In genomic region chr22:26439559-26439958, GRCh38 we compare ENCODE assay signal across 17 cellular contexts. TPM values are rescaled to one million over a fixed set of nuclear protein-coding genes. Genes with fewer than 3 reads are reported as not detected.
DNase-seq lines count a peak whose midpoint lies in the region; ATAC-seq, FAIRE-seq and TF ChIP-seq lines count a peak whose summit lies in the region.
"Had no signal": no experiment of that assay in that cellular context is flagged by ENCODE, and none has a peak within 500 bp of the region (broad histone marks: within the 10 kb centered on the region; RNA-seq: fewer than 3 reads in every experiment).

No MANE protein-coding gene starts in this region.

- H3K4me1 Mint-ChIP-seq in activated T-helper 2 cell treated with anti-CD3 and anti-CD28 coated beads, Interferon-gamma antibody, Interleukin-2, Interleukin-4, amounts not matched to agents 10 μg/mL and 5 μg/mL and 100 μg/mL, durations not matched to agents 14 hours and 24 hours and 36 hours (ENCODE audit: low read depth), result peaks cover 28% of the 10 kb centered on the region

- H2AK5ac ChIP-seq in H1 (ENCODE audit: low read depth, low read length), result no peak overlapping the region

- intact Hi-C loops in HepG2 (cut with micrococcal nuclease; ENCODE audit: unreplicated experiment), result no loop called here
- intact Hi-C loops in right lobe of liver (cut with DNase I), result no loop called here
- intact Hi-C loops in activated T-helper 2 cell treated with anti-CD3 and anti-CD28 coated beads, Interferon-gamma antibody, Interleukin-2, Interleukin-4, amounts not matched to agents 10 μg/mL and 5 μg/mL and 100 μg/mL, durations not matched to agents 14 hours and 24 hours and 36 hours (cut with micrococcal nuclease), result no loop called here

- no peak overlapping the region for H3K23ac ChIP-seq in H1 (ENCODE audit: insufficient read length)

- H3K27ac Mint-ChIP-seq in activated T-helper 2 cell treated with anti-CD3 and anti-CD28 coated beads, Interferon-gamma antibody, Interleukin-2, Interleukin-4, amounts not matched to agents 10 μg/mL and 5 μg/mL and 100 μg/mL, durations not matched to agents 14 hours and 24 hours and 36 hours, result no peak overlapping the region

- FAIRE-seq in HepG2 (lab: Jason Lieb, UNC), result no peak
- no peak for FAIRE-seq in H1 (lab: Jason Lieb, UNC)
- peak; percentile 53 for FAIRE-seq in urothelium cell line (lab: Jason Lieb, UNC)

- no peaks in the 10 kb centered on the region for H4K20me1 ChIP-seq in HepG2 (ENCODE audit: insufficient read depth, low read length)
- H4K20me1 ChIP-seq in H1 (replicated peaks in 1 of 2; ENCODE audit: control insufficient read depth in 1 of 2, insufficient read depth in 2 of 2, low read length in 2 of 2), result peaks cover 3 to 11% of the 10 kb centered on the region in 2 experiments

- no peak overlapping the region for H3K14ac ChIP-seq in H1 (ENCODE audit: insufficient read length)

- CTCF ChIA-PET in HepG2 (lab: Yijun Ruan, JAX; ENCODE audit: low intra/inter-chr PET ratio, low total read pairs) (no interaction called here), H1 (lab: Charles Lee; ENCODE audit: partially characterized antibody) (interaction anchor here (0.6 to 3.9 kb wide), 4 partner anchors 8 to 413 kb away, joined by 3 to 23 read pairs (median 8); no protein-coding TSS in a partner anchor)

- H4K8ac ChIP-seq in H1 (ENCODE audit: extremely low read depth, insufficient read depth, low read length), result no peak overlapping the region

- H2BK15ac ChIP-seq in H1 (ENCODE audit: low read length), result no peak overlapping the region

- POLR2A ChIA-PET in HepG2 (lab: Yijun Ruan, JAX), result no interaction called here
- POLR2A ChIA-PET in H1 (lab: Charles Lee; ENCODE audit: partially characterized antibody), result interaction anchor here (1.8 to 5.1 kb wide), 3 partner anchors 9 to 45 kb away, joined by 5 to 14 read pairs (median 9); partner anchors contain the start of genes ASPHD2, HPS4 and SRRD

- DNase-seq in HepG2 (ENCODE audit: low spot score) (no peak), right lobe of liver (no peak), H1 (ENCODE audit: low read depth in 1 of 2, low spot score in 2 of 2) (no peak), urothelium cell line (ENCODE audit: low spot score) (no peak)
- DNase-seq in activated T-helper 2 cell treated with anti-CD3 and anti-CD28 coated beads, Interferon-gamma antibody, Interleukin-2, Interleukin-4, amounts not matched to agents 10 μg/mL and 5 μg/mL and 100 μg/mL, durations not matched to agents 14 hours and 24 hours and 36 hours (ENCODE audit: low spot score), result no peak
- DNase-seq: CD4-positive, alpha-beta memory T cell; DMS153; DMS79; GDM1; IMR-90; KBM-7 had no signal

- no peak overlapping the region for H3K4ac ChIP-seq in H1 (replicated peaks; ENCODE audit: insufficient read length, low read depth, low read length)

- H2BK120ac ChIP-seq in H1 (replicated peaks; ENCODE audit: low read depth, low read length), result no peak overlapping the region

- H3K9ac ChIP-seq in HepG2 (ENCODE audit: insufficient read depth, low read depth, low read length) (no peak overlapping the region), H1 (replicated peaks in 1 of 4; ENCODE audit: extremely low read depth in 1 of 4, low read depth in 3 of 4, low read length in 3 of 4) (no peak overlapping the region)
- H3K9ac ChIP-seq: BLaER1 had no signal

- in situ Hi-C loops in HepG2 (cut with HindIII; ENCODE audit: extremely low pct_ligation_motif_present, low pct_unique_long_range_greater_than_20kb), result no loop called here

- H2BK20ac ChIP-seq in H1 (ENCODE audit: low read length), result no peak overlapping the region

- H3K36me3 Mint-ChIP-seq in activated T-helper 2 cell treated with anti-CD3 and anti-CD28 coated beads, Interferon-gamma antibody, Interleukin-2, Interleukin-4, amounts not matched to agents 10 μg/mL and 5 μg/mL and 100 μg/mL, durations not matched to agents 14 hours and 24 hours and 36 hours (ENCODE audit: low read depth), result peaks cover 45% of the 10 kb centered on the region

- no peaks in the 10 kb centered on the region for H3K27me3 Mint-ChIP-seq in activated T-helper 2 cell treated with anti-CD3 and anti-CD28 coated beads, Interferon-gamma antibody, Interleukin-2, Interleukin-4, amounts not matched to agents 10 μg/mL and 5 μg/mL and 100 μg/mL, durations not matched to agents 14 hours and 24 hours and 36 hours (ENCODE audit: low read depth)
- H3K27me3 Mint-ChIP-seq: CD4-positive, alpha-beta memory T cell had no signal

- H3K79me1 ChIP-seq in H1 (ENCODE audit: low read depth, low read length), result peaks cover 9% of the 10 kb centered on the region

- H3K23me2 ChIP-seq in H1 (ENCODE audit: low read depth, low read length), result 0 out of 2 replicates have a peak, but pooled peaks cover 2% of the 10 kb centered on the region

- H3K79me2 ChIP-seq in HepG2 (ENCODE audit: insufficient read depth, low read length) (no peaks in the 10 kb centered on the region), H1 (ENCODE audit: control insufficient read depth in 1 of 2, insufficient read depth in 2 of 2, low read length in 2 of 2) (no peaks in the 10 kb centered on the region; a peak in 1 of 4 replicates)

- TF ChIP-seq CTCF in HepG2 (CRISPR knock-in tag; IDR thresholded peaks at IDR 0.05), result no peak
- no peak for TF ChIP-seq CTCF in right lobe of liver (IDR thresholded peaks at IDR 0.05)
- TF ChIP-seq CTCF in H1 (IDR thresholded peaks at IDR 0.05; ENCODE audit: control extremely low read depth in 1 of 3, insufficient read depth in 1 of 3, low read depth in 1 of 3, low read length in 3 of 3), result no peak

- no peak overlapping the region for H2BK12ac ChIP-seq in H1 (ENCODE audit: low read depth, low read length)

- H3K18ac ChIP-seq in H1 (ENCODE audit: extremely low read depth, low read length), result no peak overlapping the region

- no peak overlapping the region for H2AFZ ChIP-seq in HepG2 (ENCODE audit: low read length)
- H2AFZ ChIP-seq in H1 (ENCODE audit: low read length), result no peak overlapping the region

- no peak overlapping the region for H3K4me2 ChIP-seq in HepG2 (ENCODE audit: low read depth, low read length)
- H3K4me2 ChIP-seq in H1 (ENCODE audit: insufficient read depth in 1 of 2, low read depth in 2 of 2, low read length in 2 of 2), result no peak overlapping the region
- H3K4me2 ChIP-seq: BLaER1 had no signal

- no peaks in the 10 kb centered on the region for H3K9me3 ChIP-seq in HepG2 (ENCODE audit: low read length)
- H3K9me3 ChIP-seq in right lobe of liver, result no peaks in the 10 kb centered on the region
- no peaks in the 10 kb centered on the region for H3K9me3 ChIP-seq in H1 (ENCODE audit: insufficient read depth in 2 of 2, low read depth in 1 of 2, low read length in 1 of 2)
- H3K9me3 ChIP-seq: BLaER1, HAP-1 had no signal

- WGBS in HepG2 (ENCODE audit: low lambda C conversion rate), result 45% methylated on average over 3 of the region's 3 CpGs
- WGBS in right lobe of liver (ENCODE audit: insufficient coverage, low coverage, low lambda C conversion rate, missing lambda C conversion rate), result 49% methylated on average over 3 of the region's 3 CpGs
- WGBS in H1 (ENCODE audit: extremely low coverage in 1 of 2, insufficient coverage in 1 of 2, insufficient read length in 1 of 2, insufficient replicate concordance in 2 of 2, low coverage in 1 of 2, low lambda C conversion rate in 2 of 2, missing lambda C conversion rate in 1 of 2), 2 experiments, result 81% methylated on average over 3 of the region's 3 CpGs; no CpG with 5 or more reads in 1 of the 2 experiments

- H3K4me1 ChIP-seq in HepG2 (ENCODE audit: insufficient read depth, low read length), result no peaks in the 10 kb centered on the region
- no peaks in the 10 kb centered on the region for H3K4me1 ChIP-seq in right lobe of liver
- no peaks in the 10 kb centered on the region for H3K4me1 ChIP-seq in H1 (replicated peaks in 1 of 4; ENCODE audit: control insufficient read depth in 3 of 4, insufficient read depth in 4 of 4, low read length in 3 of 4)

- TF ChIP-seq RAD21 in HepG2 (CRISPR knock-in tag; IDR thresholded peaks at IDR 0.05), result no peak
- no peak for TF ChIP-seq RAD21 in H1 (IDR thresholded peaks at IDR 0.05 in 1 of 2, conservative IDR thresholded peaks at IDR 0.05 in 1 of 2; ENCODE audit: low read depth in 2 of 2, low read length in 2 of 2)

- ATAC-seq in HepG2, result no peak
- ATAC-seq in right lobe of liver, result no peak
- no peak for ATAC-seq in GM21360 (IDR thresholded peaks at IDR 0.05; ENCODE audit: unreplicated experiment)

- no peak overlapping the region for H3K56ac ChIP-seq in H1 (replicated peaks; ENCODE audit: insufficient read length, low read depth, low read length)

- no peak overlapping the region for H3K4me3 ChIP-seq in HepG2 (replicated peaks in 1 of 3; ENCODE audit: insufficient read depth in 1 of 3, low read depth in 2 of 3, low read length in 3 of 3)
- no peak overlapping the region for H3K4me3 ChIP-seq in right lobe of liver
- no peak overlapping the region for H3K4me3 ChIP-seq in H1 (ENCODE audit: extremely low read depth in 1 of 4, insufficient read depth in 2 of 4, low read depth in 3 of 4, low read length in 4 of 4)
- H3K4me3 ChIP-seq: BLaER1, HAP-1 had no signal

- no peak overlapping the region for H4K5ac ChIP-seq in H1 (ENCODE audit: insufficient read length, low read depth, low read length)

- H4K91ac ChIP-seq in H1 (replicated peaks; ENCODE audit: insufficient read length, low read length), result no peak overlapping the region

- H3K27ac ChIP-seq in HepG2 (ENCODE audit: extremely low read length, insufficient read depth, low read length) (no peak overlapping the region), right lobe of liver (no peak overlapping the region), H1 (ENCODE audit: low read depth, low read length) (no peak overlapping the region)
- H3K27ac ChIP-seq: 22Rv1, BLaER1, HL-60 had no signal

- no peak overlapping the region for H2BK5ac ChIP-seq in H1 (ENCODE audit: low read depth, low read length)

- H3K36me3 ChIP-seq in HepG2 (replicated peaks in 1 of 2; ENCODE audit: control insufficient read depth in 1 of 2, insufficient read depth in 2 of 2, low read length in 2 of 2), result no peaks in the 10 kb centered on the region
- H3K36me3 ChIP-seq in right lobe of liver, result no peaks in the 10 kb centered on the region
- peaks cover 0 to 3% (median 0%) of the 10 kb centered on the region in 4 experiments; a peak in 2 of 8 replicates for H3K36me3 ChIP-seq in H1 (ENCODE audit: control insufficient read depth in 2 of 4, insufficient read depth in 4 of 4, low read length in 3 of 4)
- H3K36me3 ChIP-seq: HAP-1 had no signal

- TF ChIP-seq EP300 in HepG2 (IDR thresholded peaks at IDR 0.05; ENCODE audit: low read depth in 2 of 2, low read length in 2 of 2), result no peak
- TF ChIP-seq EP300 in HepG2 (CRISPR knock-in tag; IDR thresholded peaks at IDR 0.05; ENCODE audit: borderline replicate concordance), result no peak
- no peak for TF ChIP-seq EP300 in H1 (IDR thresholded peaks at IDR 0.05; ENCODE audit: borderline replicate concordance in 1 of 2, low read depth in 2 of 2, low read length in 2 of 2)

- H3K27me3 ChIP-seq in HepG2 (ENCODE audit: control insufficient read depth in 1 of 2, insufficient read depth in 2 of 2, low read length in 2 of 2), result peaks cover 3 to 32% of the 10 kb centered on the region in 2 experiments; a peak in 3 of 5 replicates
- no peaks in the 10 kb centered on the region for H3K27me3 ChIP-seq in right lobe of liver
- H3K27me3 ChIP-seq in H1 (replicated peaks in 1 of 4; ENCODE audit: control insufficient read depth in 3 of 4, extremely low read depth in 1 of 4, insufficient read depth in 3 of 4, low read length in 3 of 4), result no peaks in the 10 kb centered on the region
- H3K27me3 ChIP-seq: BLaER1 had no signal

- TF ChIP-seq POLR2A in HepG2 (IDR thresholded peaks at IDR 0.05; ENCODE audit: insufficient read depth in 1 of 2, low read depth in 2 of 2, low read length in 2 of 2) (no peak), right lobe of liver (IDR thresholded peaks at IDR 0.05) (no peak), H1 (IDR thresholded peaks at IDR 0.05; ENCODE audit: control extremely low read depth in 1 of 2, low read depth in 2 of 2, low read length in 2 of 2) (no peak)

- H3K4me3 Mint-ChIP-seq in activated T-helper 2 cell treated with anti-CD3 and anti-CD28 coated beads, Interferon-gamma antibody, Interleukin-2, Interleukin-4, amounts not matched to agents 10 μg/mL and 5 μg/mL and 100 μg/mL, durations not matched to agents 14 hours and 24 hours and 36 hours (ENCODE audit: low read depth), result no peak overlapping the region
- H3K4me3 Mint-ChIP-seq: CD14-positive monocyte; CD4-positive, alpha-beta memory T cell had no signal

- no TSS peak for BruUV-seq in HepG2 (replicated peaks; lab: Mats Ljungman, UMichigan)

- H3K9me3 Mint-ChIP-seq in activated T-helper 2 cell treated with anti-CD3 and anti-CD28 coated beads, Interferon-gamma antibody, Interleukin-2, Interleukin-4, amounts not matched to agents 10 μg/mL and 5 μg/mL and 100 μg/mL, durations not matched to agents 14 hours and 24 hours and 36 hours, result no peaks in the 10 kb centered on the region
- H3K9me3 Mint-ChIP-seq: CD14-positive monocyte; CD4-positive, alpha-beta memory T cell had no signal

RNA-seq across cellular contexts. Expression of gene ASPHD2, which starts 10.5 kb away (rescaled TPM):
- total RNA-seq in HepG2 (2016; rRNA removed; fragmentation: Illumina TruSeq; extraction: Trizol) (0.04 TPM in 1 of 2 replicates, not detected in the other), right lobe of liver (under 1 TPM in 3 of 6 experiments, not detected in 3; 0.07 to 0.38 (median 0.12) TPM)
- not detected in 2 replicates for total RNA-seq in HepG2 (2016; cell fraction: cytosol; rRNA removed; fragmentation: Illumina TruSeq; extraction: Trizol; ENCODE audit: low read depth)
- total RNA-seq in HepG2 (2016; cell fraction: insoluble cytoplasmic fraction; rRNA removed; fragmentation: Illumina TruSeq; extraction: Trizol), result 0.06 TPM in 1 of 2 replicates, not detected in the other
- total RNA-seq in HepG2 (2016; cell fraction: membrane; rRNA removed; fragmentation: Illumina TruSeq; extraction: Trizol), result 0.06 TPM in 1 of 2 replicates, not detected in the other
- 0.09 TPM in 1 of 2 replicates, not detected in the other for total RNA-seq in HepG2 (2016; cell fraction: nucleus; rRNA removed; fragmentation: Illumina TruSeq; extraction: Trizol)
- polyA plus RNA-seq in HepG2 (2011; rRNA removed) (0.04 TPM in 2 replicates), H1 (2011; rRNA removed) (7.2 and 8.1 TPM in 2 replicates)
- 0.03 and 0.04 TPM in 2 replicates for polyA plus RNA-seq in HepG2 (2011; cell fraction: cytosol; rRNA removed)
- 0.05 TPM in 2 replicates for polyA plus RNA-seq in HepG2 (2011; cell fraction: nucleus; rRNA removed)
- 0.13 and 0.28 TPM in 2 replicates for polyA plus RNA-seq in HepG2 (2012)
- polyA plus RNA-seq in HepG2 (2016; cell fraction: cytosol; fragmentation: Illumina TruSeq; extraction: Trizol; ENCODE audit: low read depth), result 0.03 TPM in 1 of 2 replicates, not detected in the other
- polyA plus RNA-seq in HepG2 (2016; cell fraction: insoluble cytoplasmic fraction; fragmentation: Illumina TruSeq; extraction: Trizol; ENCODE audit: low read depth), result not detected in 2 replicates
- not detected in 2 replicates for polyA plus RNA-seq in HepG2 (2016; cell fraction: membrane; fragmentation: Illumina TruSeq; extraction: Trizol; ENCODE audit: low read depth)
- not detected in 2 replicates for polyA plus RNA-seq in HepG2 (2016; cell fraction: nucleus; fragmentation: Illumina TruSeq; extraction: Trizol; ENCODE audit: insufficient read depth, low read depth)
- 0.05 TPM in 1 of 2 replicates, not detected in the other for polyA minus RNA-seq in HepG2 (2011; rRNA and poly(A)+ RNA removed; ENCODE audit: low replicate concordance)
- polyA minus RNA-seq in HepG2 (2011; cell fraction: cytosol; rRNA and poly(A)+ RNA removed), result not detected in 2 replicates
- polyA minus RNA-seq in HepG2 (2011; cell fraction: nucleus; rRNA and poly(A)+ RNA removed), result not detected in 2 replicates
- 11.0 and 11.1 TPM in 2 replicates for total RNA-seq in H1 (2021; fragmentation: NEBNext Ultra II Directional; extraction: Animal tissue kit (Norgen Biotek cat#: 25700))
- polyA plus RNA-seq in H1 (2011; cell fraction: cytosol; rRNA removed), result 6.7 TPM
- polyA plus RNA-seq in H1 (2011; cell fraction: nucleus; rRNA removed), result 7.9 TPM
- 5.3 to 7.6 TPM (median 7.1 TPM) in 4 replicates for polyA plus RNA-seq in H1 (2012, experiment 1 of 2)
- 5.6 TPM for polyA plus RNA-seq in H1 (2012, experiment 2 of 2)
- 8.7 TPM for polyA plus RNA-seq in H1 (2013, experiment 1 of 2)
- polyA plus RNA-seq in H1 (2013, experiment 2 of 2), result 8.7 TPM
- 8.7 and 9.2 TPM in 2 replicates for polyA minus RNA-seq in H1 (2011; rRNA and poly(A)+ RNA removed)
- polyA minus RNA-seq in H1 (2011; cell fraction: cytosol; rRNA and poly(A)+ RNA removed), result 6.6 TPM
- polyA minus RNA-seq in H1 (2011; cell fraction: nucleus; rRNA and poly(A)+ RNA removed), result 7.5 TPM
- total RNA-seq in activated T-helper 2 cell treated with anti-CD3 and anti-CD28 coated beads, Interferon-gamma antibody, Interleukin-2, Interleukin-4, amounts not matched to agents 10 μg/mL and 5 μg/mL and 100 μg/mL, durations not matched to agents 14 hours and 24 hours and 36 hours, result 14.2 and 14.5 TPM in 2 replicates

RNA-seq across cellular contexts. Expression of gene HPS4, which starts 44.0 kb away (rescaled TPM):
- total RNA-seq in HepG2 (2016; rRNA removed; fragmentation: Illumina TruSeq; extraction: Trizol), result 29.7 and 34.0 TPM in 2 replicates
- 6.1 and 12.7 TPM in 2 replicates for total RNA-seq in HepG2 (2016; cell fraction: cytosol; rRNA removed; fragmentation: Illumina TruSeq; extraction: Trizol; ENCODE audit: low read depth)
- total RNA-seq in HepG2 (2016; cell fraction: insoluble cytoplasmic fraction; rRNA removed; fragmentation: Illumina TruSeq; extraction: Trizol), result 28.2 and 33.4 TPM in 2 replicates
- 12.8 and 13.4 TPM in 2 replicates for total RNA-seq in HepG2 (2016; cell fraction: membrane; rRNA removed; fragmentation: Illumina TruSeq; extraction: Trizol)
- 47.5 and 51.3 TPM in 2 replicates for total RNA-seq in HepG2 (2016; cell fraction: nucleus; rRNA removed; fragmentation: Illumina TruSeq; extraction: Trizol)
- polyA plus RNA-seq in HepG2 (2011; rRNA removed), result 27.4 and 28.0 TPM in 2 replicates
- polyA plus RNA-seq in HepG2 (2011; cell fraction: cytosol; rRNA removed), result 14.0 and 16.9 TPM in 2 replicates
- polyA plus RNA-seq in HepG2 (2011; cell fraction: nucleus; rRNA removed), result 114 and 121 TPM in 2 replicates
- polyA plus RNA-seq in HepG2 (2012), result 20.2 and 21.3 TPM in 2 replicates
- 2.0 TPM in 2 replicates for polyA plus RNA-seq in HepG2 (2016; cell fraction: cytosol; fragmentation: Illumina TruSeq; extraction: Trizol; ENCODE audit: low read depth)
- polyA plus RNA-seq in HepG2 (2016; cell fraction: insoluble cytoplasmic fraction; fragmentation: Illumina TruSeq; extraction: Trizol; ENCODE audit: low read depth), result 14.9 and 19.8 TPM in 2 replicates
- polyA plus RNA-seq in HepG2 (2016; cell fraction: membrane; fragmentation: Illumina TruSeq; extraction: Trizol; ENCODE audit: low read depth), result 4.4 and 5.3 TPM in 2 replicates
- 67.8 and 71.6 TPM in 2 replicates for polyA plus RNA-seq in HepG2 (2016; cell fraction: nucleus; fragmentation: Illumina TruSeq; extraction: Trizol; ENCODE audit: insufficient read depth, low read depth)
- 18.5 and 40.6 TPM in 2 replicates for polyA minus RNA-seq in HepG2 (2011; rRNA and poly(A)+ RNA removed; ENCODE audit: low replicate concordance)
- 9.3 and 10.6 TPM in 2 replicates for polyA minus RNA-seq in HepG2 (2011; cell fraction: cytosol; rRNA and poly(A)+ RNA removed)
- polyA minus RNA-seq in HepG2 (2011; cell fraction: nucleus; rRNA and poly(A)+ RNA removed), result 61.7 and 71.9 TPM in 2 replicates
- total RNA-seq in right lobe of liver, result 10 to 100 TPM; 10.7 to 13.8 (median 12.6) TPM
- 32.9 and 35.2 TPM in 2 replicates for total RNA-seq in H1 (2021; fragmentation: NEBNext Ultra II Directional; extraction: Animal tissue kit (Norgen Biotek cat#: 25700))
- polyA plus RNA-seq in H1 (2011; rRNA removed), result 28.0 and 35.3 TPM in 2 replicates
- polyA plus RNA-seq in H1 (2011; cell fraction: cytosol; rRNA removed), result 36.6 TPM
- polyA plus RNA-seq in H1 (2011; cell fraction: nucleus; rRNA removed), result 87.4 TPM
- polyA plus RNA-seq in H1 (2012, experiment 1 of 2), result 25.2 to 29.6 TPM (median 27.5 TPM) in 4 replicates
- polyA plus RNA-seq in H1 (2012, experiment 2 of 2), result 7.8 TPM
- 27.8 TPM for polyA plus RNA-seq in H1 (2013, experiment 1 of 2)
- 23.4 TPM for polyA plus RNA-seq in H1 (2013, experiment 2 of 2)
- polyA minus RNA-seq in H1 (2011; rRNA and poly(A)+ RNA removed), result 37.3 and 43.0 TPM in 2 replicates
- 36.5 TPM for polyA minus RNA-seq in H1 (2011; cell fraction: cytosol; rRNA and poly(A)+ RNA removed)
- 57.3 TPM for polyA minus RNA-seq in H1 (2011; cell fraction: nucleus; rRNA and poly(A)+ RNA removed)
- total RNA-seq in activated T-helper 2 cell treated with anti-CD3 and anti-CD28 coated beads, Interferon-gamma antibody, Interleukin-2, Interleukin-4, amounts not matched to agents 10 μg/mL and 5 μg/mL and 100 μg/mL, durations not matched to agents 14 hours and 24 hours and 36 hours, result 39.0 and 39.4 TPM in 2 replicates

RNA-seq across cellular contexts. Expression of gene SRRD, which starts 44.1 kb away (rescaled TPM):
- total RNA-seq in HepG2 (2016; rRNA removed; fragmentation: Illumina TruSeq; extraction: Trizol), result 36.6 and 56.5 TPM in 2 replicates
- total RNA-seq in HepG2 (2016; cell fraction: cytosol; rRNA removed; fragmentation: Illumina TruSeq; extraction: Trizol; ENCODE audit: low read depth), result 17.9 and 19.5 TPM in 2 replicates
- 32.5 and 46.6 TPM in 2 replicates for total RNA-seq in HepG2 (2016; cell fraction: insoluble cytoplasmic fraction; rRNA removed; fragmentation: Illumina TruSeq; extraction: Trizol)
- total RNA-seq in HepG2 (2016; cell fraction: membrane; rRNA removed; fragmentation: Illumina TruSeq; extraction: Trizol), result 41.5 and 47.4 TPM in 2 replicates
- 15.6 and 20.0 TPM in 2 replicates for total RNA-seq in HepG2 (2016; cell fraction: nucleus; rRNA removed; fragmentation: Illumina TruSeq; extraction: Trizol)
- 21.8 and 22.8 TPM in 2 replicates for polyA plus RNA-seq in HepG2 (2011; rRNA removed)
- polyA plus RNA-seq in HepG2 (2011; cell fraction: cytosol; rRNA removed), result 14.2 and 19.3 TPM in 2 replicates
- polyA plus RNA-seq in HepG2 (2011; cell fraction: nucleus; rRNA removed), result 6.5 and 12.7 TPM in 2 replicates
- polyA plus RNA-seq in HepG2 (2012), result 16.5 and 18.1 TPM in 2 replicates
- 38.8 and 45.5 TPM in 2 replicates for polyA plus RNA-seq in HepG2 (2016; cell fraction: cytosol; fragmentation: Illumina TruSeq; extraction: Trizol; ENCODE audit: low read depth)
- 54.6 and 54.9 TPM in 2 replicates for polyA plus RNA-seq in HepG2 (2016; cell fraction: insoluble cytoplasmic fraction; fragmentation: Illumina TruSeq; extraction: Trizol; ENCODE audit: low read depth)
- polyA plus RNA-seq in HepG2 (2016; cell fraction: membrane; fragmentation: Illumina TruSeq; extraction: Trizol; ENCODE audit: low read depth), result 41.2 and 47.5 TPM in 2 replicates
- 23.9 and 26.3 TPM in 2 replicates for polyA plus RNA-seq in HepG2 (2016; cell fraction: nucleus; fragmentation: Illumina TruSeq; extraction: Trizol; ENCODE audit: insufficient read depth, low read depth)
- polyA minus RNA-seq in HepG2 (2011; rRNA and poly(A)+ RNA removed; ENCODE audit: low replicate concordance), result 13.6 and 15.2 TPM in 2 replicates
- polyA minus RNA-seq in HepG2 (2011; cell fraction: cytosol; rRNA and poly(A)+ RNA removed), result 8.6 and 10.8 TPM in 2 replicates
- polyA minus RNA-seq in HepG2 (2011; cell fraction: nucleus; rRNA and poly(A)+ RNA removed), result 14.0 and 18.3 TPM in 2 replicates
- 10 to 100 TPM; 11.4 to 15.2 (median 11.8) TPM for total RNA-seq in right lobe of liver
- 25.3 and 26.3 TPM in 2 replicates for total RNA-seq in H1 (2021; fragmentation: NEBNext Ultra II Directional; extraction: Animal tissue kit (Norgen Biotek cat#: 25700))
- 9.9 and 17.1 TPM in 2 replicates for polyA plus RNA-seq in H1 (2011; rRNA removed)
- 16.4 TPM for polyA plus RNA-seq in H1 (2011; cell fraction: cytosol; rRNA removed)
- 6.5 TPM for polyA plus RNA-seq in H1 (2011; cell fraction: nucleus; rRNA removed)
- polyA plus RNA-seq in H1 (2012, experiment 1 of 2), result 14.9 to 35.1 TPM (median 20.6 TPM) in 4 replicates
- polyA plus RNA-seq in H1 (2012, experiment 2 of 2), result 5.2 TPM
- polyA plus RNA-seq in H1 (2013, experiment 1 of 2), result 10.2 TPM
- 9.9 TPM for polyA plus RNA-seq in H1 (2013, experiment 2 of 2)
- 31.2 and 33.3 TPM in 2 replicates for polyA minus RNA-seq in H1 (2011; rRNA and poly(A)+ RNA removed)
- 6.1 TPM for polyA minus RNA-seq in H1 (2011; cell fraction: cytosol; rRNA and poly(A)+ RNA removed)
- polyA minus RNA-seq in H1 (2011; cell fraction: nucleus; rRNA and poly(A)+ RNA removed), result 15.8 TPM
- 21.6 and 23.0 TPM in 2 replicates for total RNA-seq in activated T-helper 2 cell treated with anti-CD3 and anti-CD28 coated beads, Interferon-gamma antibody, Interleukin-2, Interleukin-4, amounts not matched to agents 10 μg/mL and 5 μg/mL and 100 μg/mL, durations not matched to agents 14 hours and 24 hours and 36 hours

Comparison
In these comparisons a context has a peak if more than half of its experiments do, and no peak if none do; other contexts are left out.
1. Of the 41 proteins assayed by ChIP-seq in both HepG2 and H1: peak only in HepG2: none; only in H1: KDM1A; in both: none; in neither: 40.